Comparison of ENCODE assay signal across 10 cellular contexts in the genomic region with DNA sequence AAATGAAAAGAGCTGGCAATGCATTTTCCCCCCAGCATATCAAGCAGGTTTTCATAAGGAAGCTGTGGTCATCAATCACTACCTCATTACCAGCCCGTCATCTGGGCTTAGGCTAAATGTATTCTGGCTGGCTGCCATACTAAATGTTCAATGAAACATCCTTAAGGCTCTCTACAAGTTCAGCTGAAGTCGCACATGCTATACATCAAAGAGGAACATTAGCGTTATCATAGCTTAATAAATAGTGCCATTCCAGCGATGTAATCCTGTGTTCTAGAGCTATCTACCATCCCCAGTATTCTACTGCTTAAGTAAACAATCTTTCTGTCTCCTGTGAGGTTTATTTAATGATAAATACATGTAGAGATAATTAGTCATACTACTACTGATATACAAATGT.
DNase-seq lines count a peak whose midpoint lies in the region; FAIRE-seq and TF ChIP-seq lines count a peak whose summit lies in the region.
"Had no signal": no experiment of that assay in that cellular context is flagged by ENCODE, and none has a peak within 500 bp of the region (broad histone marks: within the 10 kb centered on the region; RNA-seq: fewer than 3 reads in every experiment).

No MANE protein-coding gene starts in this region.

- H3K27me3 ChIP-seq in Karpas-422 (ENCODE audit: low read length), result no peaks in the 10 kb centered on the region
- H3K27me3 ChIP-seq: pancreas, thyroid gland had no signal

- DNase-seq in Karpas-422 (peak; percentile 56), NCI-H524 (lab: John Stamatoyannopoulos, UW) (peak; percentile 57 to 86), cardiac fibroblast (ENCODE audit: low read depth in 2 of 2) (peak; percentile 43 to 61), retinal pigment epithelial cell (ENCODE audit: low read depth) (peak; percentile 58), cardiac septum (ENCODE audit: low spot score) (no peak), urothelium cell line (ENCODE audit: low spot score) (no peak), superior temporal gyrus (ENCODE audit: extremely low spot score) (no peak)
- DNase-seq: erythroblast, pancreas, thyroid gland had no signal

- FAIRE-seq in urothelium cell line (lab: Jason Lieb, UNC), result no peak
- FAIRE-seq: pancreas had no signal

- H3K9ac ChIP-seq in Karpas-422 (ENCODE audit: low read length), result no peak overlapping the region

- no peaks in the 10 kb centered on the region for H3K9me2 ChIP-seq in Karpas-422 (replicated peaks; ENCODE audit: insufficient read depth, low read length)

- H3K4me3 ChIP-seq in Karpas-422 (ENCODE audit: low read length) (no peak overlapping the region), cardiac fibroblast (replicated peaks in 1 of 2; ENCODE audit: low read depth in 2 of 2, low read length in 2 of 2) (no peak overlapping the region), retinal pigment epithelial cell (ENCODE audit: low read length) (no peak overlapping the region)
- H3K4me3 ChIP-seq: pancreas, thyroid gland had no signal

- H4K20me1 ChIP-seq in Karpas-422 (ENCODE audit: insufficient read depth, low read depth, low read length), result no peaks in the 10 kb centered on the region

- no peak overlapping the region for H3K4me2 ChIP-seq in Karpas-422 (ENCODE audit: low read depth, low read length, poor library complexity, severe bottlenecking)

- no peak overlapping the region for H2AFZ ChIP-seq in Karpas-422 (ENCODE audit: low read length)

- no peak overlapping the region for H3K27ac ChIP-seq in Karpas-422 (ENCODE audit: low read length)
- H3K27ac ChIP-seq: pancreas, thyroid gland had no signal

- no peak for TF ChIP-seq CTCF in cardiac fibroblast (IDR thresholded peaks at IDR 0.05; ENCODE audit: low read depth, low read length)
- TF ChIP-seq CTCF in retinal pigment epithelial cell (conservative IDR thresholded peaks at IDR 0.05; ENCODE audit: low read depth, low read length), result no peak

- H3K4me1 ChIP-seq in Karpas-422 (ENCODE audit: low read length), result peaks cover 18% of the 10 kb centered on the region
- H3K4me1 ChIP-seq: pancreas, thyroid gland had no signal

- no peaks in the 10 kb centered on the region for H3K36me3 ChIP-seq in Karpas-422 (ENCODE audit: insufficient read depth, low read length)
- H3K36me3 ChIP-seq: pancreas, thyroid gland had no signal

- intact Hi-C loops in cardiac septum (cut with DNase I), result no loop called here

- no peaks in the 10 kb centered on the region for H3K79me2 ChIP-seq in Karpas-422 (ENCODE audit: low read length)

- no peaks in the 10 kb centered on the region for H3K9me3 ChIP-seq in Karpas-422 (ENCODE audit: low read length)
- H3K9me3 ChIP-seq: pancreas, thyroid gland had no signal

Comparison
In these comparisons a context has a peak if more than half of its experiments do, and no peak if none do; other contexts are left out.
1. DNase-seq: peak in Karpas-422 (single experiment), NCI-H524 (2 of 2), cardiac fibroblast (2 of 2) and retinal pigment epithelial cell (single experiment); none in cardiac septum (single experiment), urothelium cell line (single experiment) and superior temporal gyrus (single experiment).